8 cellular contexts compared by ENCODE assay signal in the genomic region with DNA sequence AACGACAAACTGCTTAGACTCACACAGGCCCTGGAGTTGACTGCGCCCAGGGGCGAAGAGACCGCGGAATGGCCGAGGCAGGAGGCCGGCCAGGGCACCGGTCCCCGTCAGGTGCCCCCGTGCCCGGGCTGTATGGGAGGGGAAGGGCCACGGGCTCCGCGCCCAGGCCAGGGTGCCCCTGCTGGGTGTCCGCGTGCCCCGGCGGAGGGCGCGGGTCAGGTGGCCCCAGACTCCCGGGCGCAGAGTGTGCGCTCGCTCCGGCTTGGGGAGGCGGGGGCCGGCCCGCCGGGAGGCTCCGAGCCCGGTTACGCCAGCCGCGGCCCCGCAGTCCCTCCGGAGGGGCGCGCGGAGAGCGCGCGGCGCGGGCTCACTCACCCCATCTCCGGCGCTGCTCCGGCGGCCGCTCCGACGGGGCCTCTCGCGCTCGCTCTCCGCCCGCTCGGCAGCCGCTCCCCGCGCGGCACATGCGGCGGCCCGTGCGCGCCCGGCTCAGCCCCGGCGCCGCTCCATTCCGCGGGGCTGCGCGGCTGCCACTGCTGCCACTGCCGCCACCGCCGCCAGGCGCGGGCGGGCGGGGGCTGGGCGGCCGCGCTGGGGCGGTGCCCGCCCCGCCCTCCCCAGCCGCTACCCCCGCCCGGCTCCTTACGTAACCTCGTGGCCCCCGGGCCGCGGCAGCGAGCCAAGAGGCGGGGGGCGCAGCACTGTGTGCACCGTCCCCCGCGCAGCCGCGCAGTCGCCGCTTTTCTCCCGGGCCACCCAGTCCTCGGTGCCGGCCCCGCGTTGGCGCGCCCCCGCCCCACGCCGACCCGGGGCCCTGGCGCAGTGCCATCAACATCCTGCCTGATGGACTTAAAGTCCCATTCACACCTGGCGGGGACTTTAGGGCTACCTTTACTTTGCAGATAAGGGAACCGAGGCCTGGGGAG. TPM values are rescaled to one million over a fixed set of nuclear protein-coding genes. Genes with fewer than 3 reads are reported as not detected.
DNase-seq lines count a peak whose midpoint lies in the region; ATAC-seq and TF ChIP-seq lines count a peak whose summit lies in the region.

A gene (minus strand): TSS at position 565 of the 926 bp plus-strand sequence. CDS start 185 bp downstream, at position 380.

- ATAC-seq in stimulated activated naive CD8-positive, alpha-beta T cell treated with anti-CD3 and anti-CD28 coated beads, Interleukin-15, Interleukin-2, amounts not matched to agents 100 U/mL and 50 U/mL, for 24 hours, result peak; percentile 50
- ATAC-seq in GM19395 (IDR thresholded peaks at IDR 0.05; ENCODE audit: unreplicated experiment) (no peak), HG02870 (IDR thresholded peaks at IDR 0.05; ENCODE audit: unreplicated experiment) (no peak)

- H3K27ac ChIP-seq in PC-9, result no peak within 1 kb of the TSS

- CTCF ChIA-PET in PC-9 (lab: Charles Lee), result no interaction called here

- no peaks in the 10 kb centered on the region for H3K9me3 ChIP-seq in PC-9 (ENCODE audit: insufficient read depth, low read depth)

- in situ Hi-C loops in ACHN (cut with HindIII; ENCODE audit: low pct_ligation_motif_present, low pct_unique_long_range_greater_than_20kb, low sequenced_read_pairs) (no loop called here), GM13977 (cut with MboI; ENCODE audit: low pct_unique_long_range_greater_than_20kb, low sequenced_read_pairs, unreplicated experiment) (loop anchor here (25.0 kb wide), 1 partner anchor 390 kb away; no protein-coding TSS in a partner anchor)

- BruUV-seq in PC-9 (replicated peaks; lab: Mats Ljungman, UMichigan), result no TSS peak

- POLR2A ChIA-PET in PC-9 (lab: Charles Lee; ENCODE audit: unreplicated experiment), result no interaction called here

- no peaks in the 10 kb centered on the region for H3K79me2 ChIP-seq in PC-9 (ENCODE audit: low read depth)

- H3K4me3 ChIP-seq in PC-9, result peak within 1 kb of the TSS; percentile 47; the same call in 1 of the 2 replicates

- DNase-seq in ACHN (peak; percentile 25), GM13977 (ENCODE audit: low spot score) (peak; percentile 52), PC-9 (peak in 1 of 2 experiments; percentile 41), cerebellar cortex (ENCODE audit: low spot score) (peak; percentile 27), left kidney (ENCODE audit: low read depth, low spot score) (peak; percentile 76)
- DNase-seq in stimulated activated naive CD8-positive, alpha-beta T cell treated with anti-CD3 and anti-CD28 coated beads, Interleukin-15, Interleukin-2, amounts not matched to agents 100 U/mL and 50 U/mL, for 24 hours, result peak; percentile 27

- H3K36me3 ChIP-seq in PC-9 (ENCODE audit: low read depth), result no peaks in the 10 kb centered on the region

- TF ChIP-seq CTCF in GM13977 (IDR thresholded peaks at IDR 0.05; ENCODE audit: extremely low read depth, insufficient read depth, missing control alignments), result no peak
- no peak for TF ChIP-seq CTCF in PC-9 (conservative IDR thresholded peaks at IDR 0.05)

- intact Hi-C loops in PC-9 (cut with micrococcal nuclease; ENCODE audit: unreplicated experiment), result no loop called here

- no peaks in the 10 kb centered on the region for H3K9me2 ChIP-seq in PC-9 (ENCODE audit: insufficient read depth)

- peak within 1 kb of the TSS; percentile 40; the same call in 1 of the 2 replicates for H2AFZ ChIP-seq in PC-9

- peaks cover 7% of the 10 kb centered on the region; the same call in 1 of the 2 replicates for H3K27me3 ChIP-seq in PC-9 (ENCODE audit: insufficient read depth, low read depth)

- peak within 1 kb of the TSS; percentile 60 for H3K4me2 ChIP-seq in PC-9

- H4K20me1 ChIP-seq in PC-9 (ENCODE audit: insufficient read depth), result no peaks in the 10 kb centered on the region

- no peaks in the 10 kb centered on the region for H3K4me1 ChIP-seq in PC-9 (replicated peaks; ENCODE audit: insufficient read depth)

- H3F3A ChIP-seq in PC-9 (ENCODE audit: insufficient read depth, low read depth), result no peaks in the 10 kb centered on the region

RNA-seq across cellular contexts. Expression of the gene that starts here (rescaled TPM):
- 15.1 and 21.2 TPM in 2 replicates for total RNA-seq in PC-9 (2021)
